In the genomic region with DNA sequence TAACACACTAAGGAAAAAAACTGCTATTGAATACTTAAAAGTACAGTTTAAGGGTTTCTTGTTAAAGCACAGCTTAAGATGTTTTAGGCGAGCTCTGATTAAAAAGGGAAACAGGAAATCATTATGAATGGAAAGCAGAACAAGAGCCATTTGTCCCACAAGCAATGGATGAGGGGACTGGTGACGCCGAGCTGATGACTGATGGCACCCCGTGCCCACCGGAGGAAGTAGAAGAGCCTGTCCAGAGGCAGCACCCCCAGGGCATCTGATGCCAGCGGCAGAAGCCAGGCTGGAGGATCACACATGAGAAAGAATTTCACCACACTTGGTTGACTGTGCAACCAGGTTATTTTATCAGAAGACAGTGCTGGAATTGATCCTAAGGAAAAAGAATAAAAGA, we compare ENCODE assay signal across 1 cellular context.
TF ChIP-seq lines count a peak whose summit lies in the region.

No MANE protein-coding gene starts in this region.

TF ChIP-seq in HepG2, 621 proteins besides CTCF, POLR2A, EP300 and RAD21 (continued from another document):
- TF ChIP-seq, protein P1, sequence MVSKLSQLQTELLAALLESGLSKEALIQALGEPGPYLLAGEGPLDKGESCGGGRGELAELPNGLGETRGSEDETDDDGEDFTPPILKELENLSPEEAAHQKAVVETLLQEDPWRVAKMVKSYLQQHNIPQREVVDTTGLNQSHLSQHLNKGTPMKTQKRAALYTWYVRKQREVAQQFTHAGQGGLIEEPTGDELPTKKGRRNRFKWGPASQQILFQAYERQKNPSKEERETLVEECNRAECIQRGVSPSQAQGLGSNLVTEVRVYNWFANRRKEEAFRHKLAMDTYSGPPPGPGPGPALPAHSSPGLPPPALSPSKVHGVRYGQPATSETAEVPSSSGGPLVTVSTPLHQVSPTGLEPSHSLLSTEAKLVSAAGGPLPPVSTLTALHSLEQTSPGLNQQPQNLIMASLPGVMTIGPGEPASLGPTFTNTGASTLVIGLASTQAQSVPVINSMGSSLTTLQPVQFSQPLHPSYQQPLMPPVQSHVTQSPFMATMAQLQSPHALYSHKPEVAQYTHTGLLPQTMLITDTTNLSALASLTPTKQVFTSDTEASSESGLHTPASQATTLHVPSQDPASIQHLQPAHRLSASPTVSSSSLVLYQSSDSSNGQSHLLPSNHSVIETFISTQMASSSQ (IDR thresholded peaks at IDR 0.05; ENCODE audit: low read depth), result no peak
- TF ChIP-seq, protein P1 (CRISPR knock-in tag; IDR thresholded peaks at IDR 0.05; ENCODE audit: borderline replicate concordance), result no peak
- TF ChIP-seq FOXA1 (IDR thresholded peaks at IDR 0.05), result no peak
- TF ChIP-seq FOXA1 (CRISPR knock-in tag; IDR thresholded peaks at IDR 0.05), result no peak
- TF ChIP-seq, protein P2, sequence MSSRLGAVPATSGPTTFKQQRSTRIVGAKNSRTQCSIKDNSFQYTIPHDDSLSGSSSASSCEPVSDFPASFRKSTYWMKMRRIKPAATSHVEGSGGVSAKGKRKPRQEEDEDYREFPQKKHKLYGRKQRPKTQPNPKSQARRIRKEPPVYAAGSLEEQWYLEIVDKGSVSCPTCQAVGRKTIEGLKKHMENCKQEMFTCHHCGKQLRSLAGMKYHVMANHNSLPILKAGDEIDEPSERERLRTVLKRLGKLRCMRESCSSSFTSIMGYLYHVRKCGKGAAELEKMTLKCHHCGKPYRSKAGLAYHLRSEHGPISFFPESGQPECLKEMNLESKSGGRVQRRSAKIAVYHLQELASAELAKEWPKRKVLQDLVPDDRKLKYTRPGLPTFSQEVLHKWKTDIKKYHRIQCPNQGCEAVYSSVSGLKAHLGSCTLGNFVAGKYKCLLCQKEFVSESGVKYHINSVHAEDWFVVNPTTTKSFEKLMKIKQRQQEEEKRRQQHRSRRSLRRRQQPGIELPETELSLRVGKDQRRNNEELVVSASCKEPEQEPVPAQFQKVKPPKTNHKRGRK (CRISPR knock-in tag; IDR thresholded peaks at IDR 0.05), result no peak
- no peak for TF ChIP-seq ARHGAP35 (CRISPR knock-in tag; IDR thresholded peaks at IDR 0.05; ENCODE audit: borderline replicate concordance)
- TF ChIP-seq, protein P3, sequence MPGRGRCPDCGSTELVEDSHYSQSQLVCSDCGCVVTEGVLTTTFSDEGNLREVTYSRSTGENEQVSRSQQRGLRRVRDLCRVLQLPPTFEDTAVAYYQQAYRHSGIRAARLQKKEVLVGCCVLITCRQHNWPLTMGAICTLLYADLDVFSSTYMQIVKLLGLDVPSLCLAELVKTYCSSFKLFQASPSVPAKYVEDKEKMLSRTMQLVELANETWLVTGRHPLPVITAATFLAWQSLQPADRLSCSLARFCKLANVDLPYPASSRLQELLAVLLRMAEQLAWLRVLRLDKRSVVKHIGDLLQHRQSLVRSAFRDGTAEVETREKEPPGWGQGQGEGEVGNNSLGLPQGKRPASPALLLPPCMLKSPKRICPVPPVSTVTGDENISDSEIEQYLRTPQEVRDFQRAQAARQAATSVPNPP (CRISPR knock-in tag; IDR thresholded peaks at IDR 0.05), result no peak
- TF ChIP-seq RARG (CRISPR knock-in tag; IDR thresholded peaks at IDR 0.05; ENCODE audit: low read depth), result no peak
- no peak for TF ChIP-seq ZSCAN9 (CRISPR knock-in tag; IDR thresholded peaks at IDR 0.05; ENCODE audit: borderline replicate concordance)
- TF ChIP-seq ZNF232 (CRISPR knock-in tag; IDR thresholded peaks at IDR 0.05; ENCODE audit: borderline replicate concordance), result no peak
- no peak for TF ChIP-seq MYC (CRISPR knock-in tag; IDR thresholded peaks at IDR 0.05; ENCODE audit: borderline replicate concordance)
